17 cellular contexts compared by ENCODE assay signal in genomic region chr17:61063528-61063927, GRCh38.
"Had no signal": no experiment of that assay in that cellular context is flagged by ENCODE, and none has a peak within 500 bp of the region (broad histone marks: within the 10 kb centered on the region; RNA-seq: fewer than 3 reads in every experiment).

No MANE protein-coding gene starts in this region.

- H3K27ac ChIP-seq: neutrophil, thyroid gland had no signal

- ATAC-seq: natural killer cell; stimulated activated memory B cell treated with anti-CD40 and anti-IgM and Interleukin-4, amounts not matched to agents 10 μg/mL and 1 μg/mL and 100 μg/mL, for 72 hours had no signal

- H3K4me3 ChIP-seq: thyroid gland had no signal

- H3K9me3 ChIP-seq: left ventricle myocardium inferior, neutrophil, thyroid gland had no signal

- DNase-seq: activated CD4-positive, alpha-beta T cell treated with anti-CD3 and anti-CD28 coated beads, Interleukin-2, amount 50 U/mL, for 1 hour; activated CD8-positive, alpha-beta memory T cell treated with anti-CD3 and anti-CD28 coated beads for 24 hours; activated naive CD4-positive, alpha-beta T cell; activated naive CD8-positive, alpha-beta T cell treated with anti-CD3 and anti-CD28 coated beads, Interleukin-2, amount 10 ng/mL, durations not matched to agents 7 days and 5 days; aorta; cerebellar nuclear complex; effector CD8-positive, alpha-beta T cell; foreskin fibroblast; glutamatergic neuron; hypothalamus; left ventricle myocardium inferior; natural killer cell; retina; stimulated activated CD4-positive, alpha-beta T cell treated with anti-CD3 and anti-CD28 coated beads, Interleukin-2, amount 100 ng/mL, for 48 hours; thyroid gland had no signal

- H3K36me3 ChIP-seq: left ventricle myocardium inferior, neutrophil, thyroid gland had no signal

- H3K27me3 ChIP-seq: neutrophil, thyroid gland had no signal
